In genomic region chr17:35716897-35717839, GRCh38 we compare ENCODE assay signal across 20 cellular contexts. TPM values are rescaled to one million over a fixed set of nuclear protein-coding genes. Genes with fewer than 3 reads are reported as not detected.
DNase-seq lines count a peak whose midpoint lies in the region; ATAC-seq and TF ChIP-seq lines count a peak whose summit lies in the region.
"Had no signal": no experiment of that assay in that cellular context is flagged by ENCODE, and none has a peak within 500 bp of the region (broad histone marks: within the 10 kb centered on the region; RNA-seq: fewer than 3 reads in every experiment).

No MANE protein-coding gene starts in this region.

- H2AK5ac ChIP-seq in mesenchymal stem cell (ENCODE audit: low read length, severe bottlenecking), result no peak overlapping the region

- H3K4me1 ChIP-seq in ascending aorta (peaks cover 12 to 45% of the 10 kb centered on the region in 2 donors), mesenchymal stem cell (ENCODE audit: control insufficient read depth, insufficient read depth, low read depth, low read length) (no peaks in the 10 kb centered on the region), tibial nerve (peaks cover 0 to 59% (median 10%) of the 10 kb centered on the region in 4 donors)

- TF ChIP-seq CTCF in ascending aorta (IDR thresholded peaks at IDR 0.05), result no peak
- no peak for TF ChIP-seq CTCF in fibroblast of pulmonary artery (IDR thresholded peaks at IDR 0.05; ENCODE audit: low read length, missing control alignments)
- no peak for TF ChIP-seq CTCF in tibial nerve (IDR thresholded peaks at IDR 0.05)

- no peak for TF ChIP-seq POLR2A in tibial nerve (IDR thresholded peaks at IDR 0.05)

- peak overlapping the region; percentile 74 to 85 for H3K27ac ChIP-seq in ascending aorta
- no peak overlapping the region for H3K27ac ChIP-seq in mesenchymal stem cell (ENCODE audit: low read length, poor library complexity, severe bottlenecking)
- peak overlapping the region; percentile 6 to 78 (median 55) for H3K27ac ChIP-seq in tibial nerve
- H3K27ac ChIP-seq: neutrophil had no signal

- no peak overlapping the region for H3K14ac ChIP-seq in mesenchymal stem cell (ENCODE audit: low read length in 2 of 2)

- WGBS in mesenchymal stem cell, result 72% methylated on average over 5 of the region's 5 CpGs
- WGBS in tibial nerve, 2 donors, result 46 to 60% methylated on average over 5 of the region's 5 CpGs

- no peak overlapping the region for H2BK5ac ChIP-seq in mesenchymal stem cell (ENCODE audit: low read depth, low read length, poor library complexity, severe bottlenecking)

- ATAC-seq in HG03135 (IDR thresholded peaks at IDR 0.05; ENCODE audit: unreplicated experiment) (no peak), HG03095 (IDR thresholded peaks at IDR 0.05; ENCODE audit: unreplicated experiment) (no peak)
- ATAC-seq: K562, T-helper 17 cell had no signal

- TF ChIP-seq EP300 in tibial nerve (IDR thresholded peaks at IDR 0.05), result peak; percentile 54 to 87

- DNase-seq in ascending aorta (ENCODE audit: low spot score in 2 of 2) (peak in 1 of 2 donors; percentile 82), fibroblast of pulmonary artery (ENCODE audit: low read depth) (peak; percentile 23), mesenchymal stem cell (peak; percentile 46), tibial nerve (ENCODE audit: low spot score in 2 of 2) (peak in 1 of 2 donors; percentile 46), NCI-H524 treated with DMSO at 0.1 percent for 48 hours (lab: John Stamatoyannopoulos, UW) (no peak)
- no peak for DNase-seq in stimulated activated naive CD4-positive, alpha-beta T cell (lab: John Stamatoyannopoulos, UW)
- DNase-seq: activated CD4-positive, alpha-beta T cell treated with anti-CD3 and anti-CD28 coated beads for 48 hours; activated T-cell treated with anti-CD3 and anti-CD28 coated beads, Interleukin-2, amount 50 U/mL, for 48 hours; EL; endodermal cell; hypothalamus; mesendoderm; NCI-H1436; NCI-H510A treated with DMSO at 0.1 percent for 48 hours; T-helper 17 cell had no signal

- H3K4me2 ChIP-seq in mesenchymal stem cell (ENCODE audit: low read length, poor library complexity, severe bottlenecking), result no peak overlapping the region

- H3K27me3 ChIP-seq in ascending aorta, result no peaks in the 10 kb centered on the region
- no peaks in the 10 kb centered on the region for H3K27me3 ChIP-seq in mesenchymal stem cell (ENCODE audit: control insufficient read depth in 1 of 2, insufficient read depth in 1 of 2, low read length in 2 of 2)
- no peaks in the 10 kb centered on the region for H3K27me3 ChIP-seq in tibial nerve
- H3K27me3 ChIP-seq: neutrophil had no signal

- H3K9me3 ChIP-seq in ascending aorta (no peaks in the 10 kb centered on the region), mesenchymal stem cell (ENCODE audit: control insufficient read depth, low read length) (no peaks in the 10 kb centered on the region), tibial nerve (no peaks in the 10 kb centered on the region)
- H3K9me3 ChIP-seq: neutrophil had no signal

- H4K8ac ChIP-seq in mesenchymal stem cell (ENCODE audit: low read length), result no peak overlapping the region

- no peak overlapping the region for H4K91ac ChIP-seq in mesenchymal stem cell (ENCODE audit: low read length)

- no peak overlapping the region for H3K9ac ChIP-seq in mesenchymal stem cell (ENCODE audit: low read length)

- peaks cover 20% of the 10 kb centered on the region for H3K79me1 ChIP-seq in mesenchymal stem cell (replicated peaks; ENCODE audit: low read length, poor library complexity, severe bottlenecking)

- no peak overlapping the region for H2BK120ac ChIP-seq in mesenchymal stem cell (ENCODE audit: low read depth, low read length)

- peak overlapping the region; percentile 11 to 55 for H3K18ac ChIP-seq in mesenchymal stem cell (ENCODE audit: low read depth in 1 of 2, low read length in 2 of 2)

- H2AFZ ChIP-seq in mesenchymal stem cell (ENCODE audit: low read depth, low read length), result no peak overlapping the region

- no peak overlapping the region for H3K23ac ChIP-seq in mesenchymal stem cell (ENCODE audit: low read length in 2 of 2)

- H2BK12ac ChIP-seq in mesenchymal stem cell (ENCODE audit: low read length in 2 of 2), result peak overlapping the region in 1 of 2 experiments; percentile 23

- intact Hi-C loops in ascending aorta (cut with DNase I), result loop anchor here (5.0 to 10.0 kb wide), 2 partner anchors 282 to 1465 kb away; partner anchors contain the start of gene SLFN12

- no peak overlapping the region for H2BK15ac ChIP-seq in mesenchymal stem cell (ENCODE audit: low read depth, poor library complexity, severe bottlenecking)

- H3K36me3 ChIP-seq in ascending aorta, result peaks cover 4 to 16% of the 10 kb centered on the region in 2 donors
- H3K36me3 ChIP-seq in mesenchymal stem cell (ENCODE audit: control insufficient read depth in 1 of 2, insufficient read depth in 2 of 2, low read depth in 1 of 2, low read length in 2 of 2), result peaks cover 3 to 70% of the 10 kb centered on the region in 2 experiments
- peaks cover 0 to 65% (median 0%) of the 10 kb centered on the region in 3 donors for H3K36me3 ChIP-seq in tibial nerve

- H3K4ac ChIP-seq in mesenchymal stem cell (ENCODE audit: low read depth in 1 of 2, low read length in 2 of 2), result no peak overlapping the region

- H3K4me3 ChIP-seq in ascending aorta (peak overlapping the region in 1 of 2 donors; percentile 17), fibroblast of pulmonary artery (replicated peaks; ENCODE audit: low read depth, low read length) (no peak overlapping the region), mesenchymal stem cell (ENCODE audit: insufficient read depth in 1 of 2, low read depth in 1 of 2, low read length in 2 of 2) (no peak overlapping the region), tibial nerve (no peak overlapping the region)
- H3K4me3 ChIP-seq: K562 had no signal

RNA-seq across cellular contexts. Expression of gene RASL10B, which starts 14.3 kb away (rescaled TPM):
- total RNA-seq in ascending aorta (9.9 TPM), tibial nerve (10 to 100 TPM in 3 of 4 donors, 1 to 10 TPM in 1; 8.4 to 25.3 (median 21.9) TPM)
- 19.0 TPM for polyA plus RNA-seq in mesenchymal stem cell (2013, experiment 1 of 2)
- 18.7 TPM for polyA plus RNA-seq in mesenchymal stem cell (2013, experiment 2 of 2)
- polyA plus RNA-seq: CD14-positive monocyte had no signal

RNA-seq across cellular contexts. Expression of gene GAS2L2, which starts 35.9 kb away (rescaled TPM):
- total RNA-seq in ascending aorta (not detected), tibial nerve (1 to 10 TPM in 3 of 4 donors, under 1 TPM in 1; 0.84 to 1.4 (median 1.1) TPM)
- polyA plus RNA-seq in mesenchymal stem cell (2013, experiment 1 of 2), result not detected
- not detected for polyA plus RNA-seq in mesenchymal stem cell (2013, experiment 2 of 2)
- total RNA-seq: K562, T-helper 17 cell had no signal
- polyA plus RNA-seq: CD14-positive monocyte, K562 had no signal

RNA-seq across cellular contexts. Expression of gene C17orf50, which starts 43.5 kb away (rescaled TPM):
- total RNA-seq in ascending aorta (not detected), tibial nerve (not detected)
- not detected for polyA plus RNA-seq in mesenchymal stem cell (2013, experiment 1 of 2)
- not detected for polyA plus RNA-seq in mesenchymal stem cell (2013, experiment 2 of 2)
- total RNA-seq: endodermal cell, K562, T-helper 17 cell had no signal
- polyA plus RNA-seq: CD14-positive monocyte, K562 had no signal

Comparison
In these comparisons a context has a peak if more than half of its experiments do, and no peak if none do; other contexts are left out.
1. DNase-seq: peak in fibroblast of pulmonary artery (single experiment) and mesenchymal stem cell (single experiment); none in stimulated activated naive CD4-positive, alpha-beta T cell (0 of 6) and NCI-H524 treated with DMSO at 0.1 percent for 48 hours (single experiment).